1 cellular context compared by ENCODE assay signal in genomic region chr10:42519761-42520460, GRCh38.
TF ChIP-seq lines count a peak whose summit lies in the region.

No MANE protein-coding gene starts in this region.

TF ChIP-seq in K562, 482 proteins besides CTCF, POLR2A, EP300 and RAD21 (continued from another document):
- 0 out of 2 replicates have a peak, but pooled peaks have one; percentile 7 for TF ChIP-seq CBX5 (IDR thresholded peaks at IDR 0.05; ENCODE audit: borderline replicate concordance, low read depth)
- peak; percentile 93 for TF ChIP-seq ZNF75A (CRISPR knock-in tag; IDR thresholded peaks at IDR 0.05)
- TF ChIP-seq, protein P1, sequence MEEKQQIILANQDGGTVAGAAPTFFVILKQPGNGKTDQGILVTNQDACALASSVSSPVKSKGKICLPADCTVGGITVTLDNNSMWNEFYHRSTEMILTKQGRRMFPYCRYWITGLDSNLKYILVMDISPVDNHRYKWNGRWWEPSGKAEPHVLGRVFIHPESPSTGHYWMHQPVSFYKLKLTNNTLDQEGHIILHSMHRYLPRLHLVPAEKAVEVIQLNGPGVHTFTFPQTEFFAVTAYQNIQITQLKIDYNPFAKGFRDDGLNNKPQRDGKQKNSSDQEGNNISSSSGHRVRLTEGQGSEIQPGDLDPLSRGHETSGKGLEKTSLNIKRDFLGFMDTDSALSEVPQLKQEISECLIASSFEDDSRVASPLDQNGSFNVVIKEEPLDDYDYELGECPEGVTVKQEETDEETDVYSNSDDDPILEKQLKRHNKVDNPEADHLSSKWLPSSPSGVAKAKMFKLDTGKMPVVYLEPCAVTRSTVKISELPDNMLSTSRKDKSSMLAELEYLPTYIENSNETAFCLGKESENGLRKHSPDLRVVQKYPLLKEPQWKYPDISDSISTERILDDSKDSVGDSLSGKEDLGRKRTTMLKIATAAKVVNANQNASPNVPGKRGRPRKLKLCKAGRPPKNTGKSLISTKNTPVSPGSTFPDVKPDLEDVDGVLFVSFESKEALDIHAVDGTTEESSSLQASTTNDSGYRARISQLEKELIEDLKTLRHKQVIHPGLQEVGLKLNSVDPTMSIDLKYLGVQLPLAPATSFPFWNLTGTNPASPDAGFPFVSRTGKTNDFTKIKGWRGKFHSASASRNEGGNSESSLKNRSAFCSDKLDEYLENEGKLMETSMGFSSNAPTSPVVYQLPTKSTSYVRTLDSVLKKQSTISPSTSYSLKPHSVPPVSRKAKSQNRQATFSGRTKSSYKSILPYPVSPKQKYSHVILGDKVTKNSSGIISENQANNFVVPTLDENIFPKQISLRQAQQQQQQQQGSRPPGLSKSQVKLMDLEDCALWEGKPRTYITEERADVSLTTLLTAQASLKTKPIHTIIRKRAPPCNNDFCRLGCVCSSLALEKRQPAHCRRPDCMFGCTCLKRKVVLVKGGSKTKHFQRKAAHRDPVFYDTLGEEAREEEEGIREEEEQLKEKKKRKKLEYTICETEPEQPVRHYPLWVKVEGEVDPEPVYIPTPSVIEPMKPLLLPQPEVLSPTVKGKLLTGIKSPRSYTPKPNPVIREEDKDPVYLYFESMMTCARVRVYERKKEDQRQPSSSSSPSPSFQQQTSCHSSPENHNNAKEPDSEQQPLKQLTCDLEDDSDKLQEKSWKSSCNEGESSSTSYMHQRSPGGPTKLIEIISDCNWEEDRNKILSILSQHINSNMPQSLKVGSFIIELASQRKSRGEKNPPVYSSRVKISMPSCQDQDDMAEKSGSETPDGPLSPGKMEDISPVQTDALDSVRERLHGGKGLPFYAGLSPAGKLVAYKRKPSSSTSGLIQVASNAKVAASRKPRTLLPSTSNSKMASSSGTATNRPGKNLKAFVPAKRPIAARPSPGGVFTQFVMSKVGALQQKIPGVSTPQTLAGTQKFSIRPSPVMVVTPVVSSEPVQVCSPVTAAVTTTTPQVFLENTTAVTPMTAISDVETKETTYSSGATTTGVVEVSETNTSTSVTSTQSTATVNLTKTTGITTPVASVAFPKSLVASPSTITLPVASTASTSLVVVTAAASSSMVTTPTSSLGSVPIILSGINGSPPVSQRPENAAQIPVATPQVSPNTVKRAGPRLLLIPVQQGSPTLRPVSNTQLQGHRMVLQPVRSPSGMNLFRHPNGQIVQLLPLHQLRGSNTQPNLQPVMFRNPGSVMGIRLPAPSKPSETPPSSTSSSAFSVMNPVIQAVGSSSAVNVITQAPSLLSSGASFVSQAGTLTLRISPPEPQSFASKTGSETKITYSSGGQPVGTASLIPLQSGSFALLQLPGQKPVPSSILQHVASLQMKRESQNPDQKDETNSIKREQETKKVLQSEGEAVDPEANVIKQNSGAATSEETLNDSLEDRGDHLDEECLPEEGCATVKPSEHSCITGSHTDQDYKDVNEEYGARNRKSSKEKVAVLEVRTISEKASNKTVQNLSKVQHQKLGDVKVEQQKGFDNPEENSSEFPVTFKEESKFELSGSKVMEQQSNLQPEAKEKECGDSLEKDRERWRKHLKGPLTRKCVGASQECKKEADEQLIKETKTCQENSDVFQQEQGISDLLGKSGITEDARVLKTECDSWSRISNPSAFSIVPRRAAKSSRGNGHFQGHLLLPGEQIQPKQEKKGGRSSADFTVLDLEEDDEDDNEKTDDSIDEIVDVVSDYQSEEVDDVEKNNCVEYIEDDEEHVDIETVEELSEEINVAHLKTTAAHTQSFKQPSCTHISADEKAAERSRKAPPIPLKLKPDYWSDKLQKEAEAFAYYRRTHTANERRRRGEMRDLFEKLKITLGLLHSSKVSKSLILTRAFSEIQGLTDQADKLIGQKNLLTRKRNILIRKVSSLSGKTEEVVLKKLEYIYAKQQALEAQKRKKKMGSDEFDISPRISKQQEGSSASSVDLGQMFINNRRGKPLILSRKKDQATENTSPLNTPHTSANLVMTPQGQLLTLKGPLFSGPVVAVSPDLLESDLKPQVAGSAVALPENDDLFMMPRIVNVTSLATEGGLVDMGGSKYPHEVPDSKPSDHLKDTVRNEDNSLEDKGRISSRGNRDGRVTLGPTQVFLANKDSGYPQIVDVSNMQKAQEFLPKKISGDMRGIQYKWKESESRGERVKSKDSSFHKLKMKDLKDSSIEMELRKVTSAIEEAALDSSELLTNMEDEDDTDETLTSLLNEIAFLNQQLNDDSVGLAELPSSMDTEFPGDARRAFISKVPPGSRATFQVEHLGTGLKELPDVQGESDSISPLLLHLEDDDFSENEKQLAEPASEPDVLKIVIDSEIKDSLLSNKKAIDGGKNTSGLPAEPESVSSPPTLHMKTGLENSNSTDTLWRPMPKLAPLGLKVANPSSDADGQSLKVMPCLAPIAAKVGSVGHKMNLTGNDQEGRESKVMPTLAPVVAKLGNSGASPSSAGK (IDR thresholded peaks at IDR 0.05) = peak; percentile 19; the same call in 1 of the 2 replicates
- peak; percentile 85 for TF ChIP-seq ZNF274 (IDR thresholded peaks at IDR 0.05; ENCODE audit: borderline replicate concordance, low read depth, low read length)
